ENCODE assay signal across 1 cellular context in the genomic region with DNA sequence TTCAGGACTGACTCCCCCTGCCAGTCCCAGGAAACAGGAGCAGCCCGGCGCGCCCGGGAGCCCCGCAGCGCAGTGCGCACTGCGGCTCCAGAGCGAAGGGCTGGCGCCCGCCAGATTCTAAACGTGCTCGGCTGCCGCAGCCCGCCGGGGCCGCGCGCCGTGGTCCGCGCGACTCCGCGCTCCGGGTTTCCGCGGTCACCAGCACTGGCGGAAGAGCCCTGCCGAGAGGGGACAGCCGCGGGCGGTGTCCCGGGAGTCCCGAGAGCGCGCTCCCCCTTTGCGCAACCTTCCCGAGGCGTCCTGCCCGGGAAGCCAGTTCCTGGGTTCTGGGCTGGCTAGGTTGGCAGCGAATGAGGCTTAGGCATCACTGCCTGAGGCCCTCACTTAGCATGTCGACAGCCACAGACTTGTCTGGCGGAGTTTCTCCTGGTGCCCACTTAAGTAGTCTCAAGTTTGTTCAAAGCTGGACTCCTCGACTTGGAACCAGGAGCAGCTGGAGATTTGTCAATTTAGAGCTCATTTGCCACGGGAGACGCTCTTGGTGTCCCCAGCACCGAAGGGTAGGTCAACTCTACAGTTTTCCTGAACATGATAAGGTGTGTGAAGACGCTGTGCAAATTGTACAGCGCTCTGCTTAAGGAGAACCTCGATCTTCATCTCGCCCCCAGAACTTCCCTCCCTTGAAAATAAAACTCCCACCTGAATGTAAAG.
A peak's percentile ranks its signal among the peaks of the same experiment; 100 is the strongest.
TF ChIP-seq lines count a peak whose summit lies in the region.

No MANE protein-coding gene starts in this region.

TF ChIP-seq in HepG2, 621 proteins besides CTCF, POLR2A, EP300 and RAD21 (continued from another document and continues in another):
- TF ChIP-seq ARID5B (CRISPR knock-in tag; IDR thresholded peaks at IDR 0.05) (peak; percentile 93), CENPX (CRISPR knock-in tag; IDR thresholded peaks at IDR 0.05) (no peak), ZNF850 (CRISPR knock-in tag; conservative IDR thresholded peaks at IDR 0.05) (0 out of 2 replicates have a peak, but pooled peaks have one; percentile 47), PLRG1 (conservative IDR thresholded peaks at IDR 0.05) (no peak), PAX8 (CRISPR knock-in tag; IDR thresholded peaks at IDR 0.05; ENCODE audit: borderline replicate concordance) (peak; percentile 71; the same call in 1 of the 2 replicates), RARG (CRISPR knock-in tag; IDR thresholded peaks at IDR 0.05; ENCODE audit: low read depth) (0 out of 2 replicates have a peak, but pooled peaks have one; percentile 11), ZNF230 (CRISPR knock-in tag; IDR thresholded peaks at IDR 0.05) (peak; percentile 73; the same call in 1 of the 2 replicates), HBP1 (CRISPR knock-in tag; IDR thresholded peaks at IDR 0.05; ENCODE audit: low read depth) (peak; percentile 85; the same call in 1 of the 2 replicates), MTF1 (CRISPR knock-in tag; IDR thresholded peaks at IDR 0.05) (peak; percentile 88), ELF3 (CRISPR knock-in tag; IDR thresholded peaks at IDR 0.05) (peak; percentile 92), ZNF263 (CRISPR knock-in tag; IDR thresholded peaks at IDR 0.05) (peak; percentile 78), RORA (CRISPR knock-in tag; IDR thresholded peaks at IDR 0.05) (no peak), CBX5 (CRISPR knock-in tag; IDR thresholded peaks at IDR 0.05; ENCODE audit: borderline replicate concordance) (peak; percentile 92; the same call in 1 of the 2 replicates), ZNF776 (CRISPR knock-in tag; IDR thresholded peaks at IDR 0.05) (no peak; the same call in 1 of the 2 replicates), ZNF282 (IDR thresholded peaks at IDR 0.05; ENCODE audit: partially characterized antibody) (no peak), RARA (CRISPR knock-in tag; IDR thresholded peaks at IDR 0.05) (peak; percentile 55), RNF219 (CRISPR knock-in tag; IDR thresholded peaks at IDR 0.05) (no peak), STAT5B (CRISPR knock-in tag; IDR thresholded peaks at IDR 0.05) (0 out of 2 replicates have a peak, but pooled peaks have one; percentile 87), ZNF276 (CRISPR knock-in tag; IDR thresholded peaks at IDR 0.05; ENCODE audit: low read depth) (peak; percentile 74), MIER2 (CRISPR knock-in tag; IDR thresholded peaks at IDR 0.05) (no peak), RFXANK (CRISPR knock-in tag; IDR thresholded peaks at IDR 0.05) (peak; percentile 78; the same call in 1 of the 2 replicates), SYNCRIP (IDR thresholded peaks at IDR 0.05; ENCODE audit: insufficient read depth, low read depth, low read length) (no peak), CERS6 (CRISPR knock-in tag; IDR thresholded peaks at IDR 0.05) (0 out of 2 replicates have a peak, but pooled peaks have one; percentile 85), PRDM15 (CRISPR knock-in tag; IDR thresholded peaks at IDR 0.05) (peak; percentile 100), ZNF777 (CRISPR knock-in tag; IDR thresholded peaks at IDR 0.05) (peak; percentile 84), PPARG (CRISPR knock-in tag; conservative IDR thresholded peaks at IDR 0.05) (peak; percentile 61), ZNF251 (CRISPR knock-in tag; IDR thresholded peaks at IDR 0.05) (no peak), CBFB (CRISPR knock-in tag; IDR thresholded peaks at IDR 0.05) (peak; percentile 94; the same call in 1 of the 2 replicates), CBX1 (IDR thresholded peaks at IDR 0.05; ENCODE audit: low read depth) (no peak), NFYB (CRISPR knock-in tag; IDR thresholded peaks at IDR 0.05) (no peak; the same call in 1 of the 2 replicates), ZNF337 (CRISPR knock-in tag; IDR thresholded peaks at IDR 0.05; ENCODE audit: borderline replicate concordance, low read depth) (peak; percentile 38; the same call in 1 of the 2 replicates), ZNF350 (CRISPR knock-in tag; IDR thresholded peaks at IDR 0.05; ENCODE audit: borderline replicate concordance, low read depth) (peak; percentile 69), KMT2B (CRISPR knock-in tag; IDR thresholded peaks at IDR 0.05) (peak; percentile 90), MTA3 (CRISPR knock-in tag; IDR thresholded peaks at IDR 0.05) (no peak), ZNF234 (CRISPR knock-in tag; conservative IDR thresholded peaks at IDR 0.05) (peak; percentile 93; the same call in 1 of the 2 replicates)
- TF ChIP-seq, protein P1, sequence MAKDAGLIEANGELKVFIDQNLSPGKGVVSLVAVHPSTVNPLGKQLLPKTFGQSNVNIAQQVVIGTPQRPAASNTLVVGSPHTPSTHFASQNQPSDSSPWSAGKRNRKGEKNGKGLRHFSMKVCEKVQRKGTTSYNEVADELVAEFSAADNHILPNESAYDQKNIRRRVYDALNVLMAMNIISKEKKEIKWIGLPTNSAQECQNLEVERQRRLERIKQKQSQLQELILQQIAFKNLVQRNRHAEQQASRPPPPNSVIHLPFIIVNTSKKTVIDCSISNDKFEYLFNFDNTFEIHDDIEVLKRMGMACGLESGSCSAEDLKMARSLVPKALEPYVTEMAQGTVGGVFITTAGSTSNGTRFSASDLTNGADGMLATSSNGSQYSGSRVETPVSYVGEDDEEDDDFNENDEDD (CRISPR knock-in tag; IDR thresholded peaks at IDR 0.05; ENCODE audit: borderline replicate concordance), result peak; percentile 91; the same call in 1 of the 2 replicates
- TF ChIP-seq, protein P2, sequence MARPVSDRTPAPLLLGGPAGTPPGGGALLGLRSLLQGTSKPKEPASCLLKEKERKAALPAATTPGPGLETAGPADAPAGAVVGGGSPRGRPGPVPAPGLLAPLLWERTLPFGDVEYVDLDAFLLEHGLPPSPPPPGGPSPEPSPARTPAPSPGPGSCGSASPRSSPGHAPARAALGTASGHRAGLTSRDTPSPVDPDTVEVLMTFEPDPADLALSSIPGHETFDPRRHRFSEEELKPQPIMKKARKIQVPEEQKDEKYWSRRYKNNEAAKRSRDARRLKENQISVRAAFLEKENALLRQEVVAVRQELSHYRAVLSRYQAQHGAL (CRISPR knock-in tag; IDR thresholded peaks at IDR 0.05; ENCODE audit: not compliant biosample characterization), result peak; percentile 95
- TF ChIP-seq, protein P3, sequence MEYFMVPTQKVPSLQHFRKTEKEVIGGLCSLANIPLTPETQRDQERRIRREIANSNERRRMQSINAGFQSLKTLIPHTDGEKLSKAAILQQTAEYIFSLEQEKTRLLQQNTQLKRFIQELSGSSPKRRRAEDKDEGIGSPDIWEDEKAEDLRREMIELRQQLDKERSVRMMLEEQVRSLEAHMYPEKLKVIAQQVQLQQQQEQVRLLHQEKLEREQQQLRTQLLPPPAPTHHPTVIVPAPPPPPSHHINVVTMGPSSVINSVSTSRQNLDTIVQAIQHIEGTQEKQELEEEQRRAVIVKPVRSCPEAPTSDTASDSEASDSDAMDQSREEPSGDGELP (IDR thresholded peaks at IDR 0.05; ENCODE audit: borderline replicate concordance, low read depth), result peak; percentile 55; the same call in 1 of the 2 replicates
- TF ChIP-seq, protein P4, sequence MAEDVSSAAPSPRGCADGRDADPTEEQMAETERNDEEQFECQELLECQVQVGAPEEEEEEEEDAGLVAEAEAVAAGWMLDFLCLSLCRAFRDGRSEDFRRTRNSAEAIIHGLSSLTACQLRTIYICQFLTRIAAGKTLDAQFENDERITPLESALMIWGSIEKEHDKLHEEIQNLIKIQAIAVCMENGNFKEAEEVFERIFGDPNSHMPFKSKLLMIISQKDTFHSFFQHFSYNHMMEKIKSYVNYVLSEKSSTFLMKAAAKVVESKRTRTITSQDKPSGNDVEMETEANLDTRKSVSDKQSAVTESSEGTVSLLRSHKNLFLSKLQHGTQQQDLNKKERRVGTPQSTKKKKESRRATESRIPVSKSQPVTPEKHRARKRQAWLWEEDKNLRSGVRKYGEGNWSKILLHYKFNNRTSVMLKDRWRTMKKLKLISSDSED (CRISPR knock-in tag; IDR thresholded peaks at IDR 0.05), result peak; percentile 63; the same call in 1 of the 2 replicates
